Comparison of ENCODE assay signal across 9 cellular contexts in genomic region chr1:222817529-222817928, GRCh38. TPM values are rescaled to one million over a fixed set of nuclear protein-coding genes. Genes with fewer than 3 reads are reported as not detected.
DNase-seq lines count a peak whose midpoint lies in the region; ATAC-seq and TF ChIP-seq lines count a peak whose summit lies in the region.
"Had no signal": no experiment of that assay in that cellular context is flagged by ENCODE, and none has a peak within 500 bp of the region (broad histone marks: within the 10 kb centered on the region; RNA-seq: fewer than 3 reads in every experiment).

No MANE protein-coding gene starts in this region.

- no peak for TF ChIP-seq EP300 in esophagus muscularis mucosa (IDR thresholded peaks at IDR 0.05)

- H3K4me3 Mint-ChIP-seq in osteocyte (ENCODE audit: unreplicated experiment) = no peak overlapping the region

- POLR2A ChIA-PET in PC-3 (lab: Charles Lee; ENCODE audit: unreplicated experiment) = no interaction called here

- intact Hi-C loops in PC-3 (cut with micrococcal nuclease) (loop anchor here (2.0 to 5.0 kb wide), 2 partner anchors 79 to 175 kb away; no protein-coding TSS in a partner anchor), esophagus muscularis mucosa (cut with DNase I) (no loop called here)

- H3K9me3 Mint-ChIP-seq in osteocyte (ENCODE audit: unreplicated experiment) = no peaks in the 10 kb centered on the region

- peaks cover 32% of the 10 kb centered on the region for H3K4me1 Mint-ChIP-seq in osteocyte (ENCODE audit: unreplicated experiment)

- no peaks in the 10 kb centered on the region for H3F3A ChIP-seq in PC-3 (ENCODE audit: low read length, unreplicated experiment)

- no TSS peak for BruUV-seq in PC-3 (replicated peaks; lab: Mats Ljungman, UMichigan)

- TF ChIP-seq POLR2A in esophagus muscularis mucosa (IDR thresholded peaks at IDR 0.05; ENCODE audit: low read depth) = no peak

- peak overlapping the region; percentile 93 for H3K4me2 ChIP-seq in PC-3 (ENCODE audit: low read length)

- H3K36me3 ChIP-seq in PC-3 (ENCODE audit: low read depth, low read length) = no peaks in the 10 kb centered on the region
- no peaks in the 10 kb centered on the region for H3K36me3 ChIP-seq in esophagus muscularis mucosa

- DNase-seq in COLO829 (ENCODE audit: low spot score) = peak; percentile 91
- peak; percentile 100 for DNase-seq in PC-3
- no peak for DNase-seq in esophagus muscularis mucosa (ENCODE audit: extremely low spot score)
- no peak for DNase-seq in osteocyte (ENCODE audit: extremely low spot score, unreplicated experiment)
- no peak for DNase-seq in GOT3 (lab: John Stamatoyannopoulos, UW)
- DNase-seq in NCI-H2107 (lab: John Stamatoyannopoulos, UW) = no peak
- DNase-seq in retina = no peak
- DNase-seq: NCI-H510A treated with DMSO at 0.1 percent for 48 hours had no signal

- H3K9ac ChIP-seq in PC-3 (ENCODE audit: low read length) = no peak overlapping the region

- TF ChIP-seq CTCF in PC-3 (conservative IDR thresholded peaks at IDR 0.05; ENCODE audit: low read depth, low read length) = no peak
- no peak for TF ChIP-seq CTCF in esophagus muscularis mucosa (IDR thresholded peaks at IDR 0.05)
- no peak for TF ChIP-seq CTCF in osteocyte (IDR thresholded peaks at IDR 0.05)

- H3K27me3 Mint-ChIP-seq in osteocyte (ENCODE audit: unreplicated experiment) = no peaks in the 10 kb centered on the region

- H3K27ac Mint-ChIP-seq in osteocyte (ENCODE audit: unreplicated experiment) = peak overlapping the region; percentile 41

- H3K9me3 ChIP-seq in PC-3 (ENCODE audit: low read length) (no peaks in the 10 kb centered on the region), esophagus muscularis mucosa (no peaks in the 10 kb centered on the region)

- no peak overlapping the region for H2AFZ ChIP-seq in PC-3 (ENCODE audit: low read length)

- CTCF ChIA-PET in PC-3 (lab: Charles Lee) = no interaction called here

- H3K4me1 ChIP-seq in PC-3 (ENCODE audit: insufficient read depth, low read length) (peaks cover 38% of the 10 kb centered on the region), esophagus muscularis mucosa (peaks cover 7 to 67% (median 49%) of the 10 kb centered on the region in 4 donors)

- H3K36me3 Mint-ChIP-seq in osteocyte (ENCODE audit: unreplicated experiment) = no peaks in the 10 kb centered on the region

- H3K9me2 ChIP-seq in PC-3 (replicated peaks; ENCODE audit: low read length) = no peaks in the 10 kb centered on the region

- peak; percentile 78 for ATAC-seq in PC-3
- ATAC-seq in HG02840 (IDR thresholded peaks at IDR 0.05; ENCODE audit: low FRiP score, unreplicated experiment) = no peak

- 0 out of 2 replicates have a peak, but pooled peaks cover 3% of the 10 kb centered on the region for H4K20me1 ChIP-seq in PC-3 (ENCODE audit: low read length)

- H3K27me3 ChIP-seq in PC-3 (ENCODE audit: low read length) (no peaks in the 10 kb centered on the region), esophagus muscularis mucosa (no peaks in the 10 kb centered on the region)

- peak overlapping the region; percentile 40 for H3K4me3 ChIP-seq in PC-3 (ENCODE audit: low read length)
- H3K4me3 ChIP-seq in esophagus muscularis mucosa = no peak overlapping the region

- H3K27ac ChIP-seq in PC-3 (ENCODE audit: low read length) (peak overlapping the region; percentile 64), esophagus muscularis mucosa (replicated peaks in 1 of 4) (peak overlapping the region in 3 of 4 donors; percentile 40 to 62 (median 42))

- H3K79me2 ChIP-seq in PC-3 (ENCODE audit: low read length) = peaks cover 60% of the 10 kb centered on the region

- 30% methylated on average over 1 of the region's 1 CpG for WGBS in esophagus muscularis mucosa

RNA-seq across cellular contexts. Expression of gene DISP1, which starts 2.7 kb away (rescaled TPM):
- total RNA-seq in PC-3 (2014; rRNA removed) (0.63 and 1.3 TPM in 2 replicates), esophagus muscularis mucosa (10 to 100 TPM in 2 of 4 donors, 1 to 10 TPM in 2; 9.3 to 14.1 (median 10.8) TPM), osteocyte (4.1 and 4.9 TPM in 2 replicates)

Comparison
In these comparisons a context has a peak if more than half of its experiments do, and no peak if none do; other contexts are left out.
1. DNase-seq: peak in COLO829 (single experiment) and PC-3 (single experiment); none in esophagus muscularis mucosa (single experiment), osteocyte (single experiment), GOT3 (single experiment), NCI-H2107 (single experiment) and retina (single experiment).